26 cellular contexts compared by ENCODE assay signal in genomic region chr10:4617626-4618025, GRCh38.
"Had no signal": no experiment of that assay in that cellular context is flagged by ENCODE, and none has a peak within 500 bp of the region (broad histone marks: within the 10 kb centered on the region; RNA-seq: fewer than 3 reads in every experiment).

No MANE protein-coding gene starts in this region.

- H3K27ac ChIP-seq: breast epithelium, colonic mucosa, Peyer's patch, SJSA1 had no signal

- H3K4me3 ChIP-seq: breast epithelium, colonic mucosa, Peyer's patch, SJSA1 had no signal

- DNase-seq: activated CD4-positive, alpha-beta T cell treated with anti-CD3 and anti-CD28 coated beads for 48 hours; activated CD4-positive, alpha-beta T cell treated with anti-CD3 and anti-CD28 coated beads, Interleukin-2, amount 50 U/mL, for 4 hours; activated CD4-positive, CD25-positive, alpha-beta regulatory T cell treated with anti-CD3 and anti-CD28 coated beads, Interleukin-2, amount 50 U/mL, for 72 hours; activated CD8-positive, alpha-beta memory T cell treated with anti-CD3 and anti-CD28 coated beads, Interleukin-2, amount 50 U/mL, for 48 hours; activated CD8-positive, alpha-beta T cell treated with anti-CD3 and anti-CD28 coated beads, Interleukin-2, amount 10 ng/mL, durations not matched to agents 7 days and 5 days; activated effector memory CD4-positive, alpha-beta T cell treated with Interleukin-2 at 50 U/mL for 16 hours; activated naive CD4-positive, alpha-beta T cell; activated T-cell treated with anti-CD3 and anti-CD28 coated beads, Interleukin-2, amount 50 U/mL, for 1 hour; aorta; caudate nucleus; colonic mucosa; NCI-H1092; NCI-H1417 treated with DMSO at 0.1 percent for 48 hours; NCI-H1694; NCI-H2029; NCI-H345; NCI-H510A; NCI-H526 treated with DMSO at 0.1 percent for 48 hours; NCI-H82; Peyer's patch; SHP77; SW 1271 had no signal

- H3K4me1 ChIP-seq: breast epithelium, colonic mucosa, Peyer's patch, SJSA1 had no signal

- H3K27me3 ChIP-seq: breast epithelium, colonic mucosa, Peyer's patch, SJSA1 had no signal

- H3K9me3 ChIP-seq: colonic mucosa, SJSA1 had no signal

- H3K36me3 ChIP-seq: breast epithelium, colonic mucosa, Peyer's patch, SJSA1 had no signal

- ATAC-seq: activated CD8-positive, alpha-beta T cell treated with anti-CD3 and anti-CD28 coated beads, Interleukin-2, amount 10 ng/mL, durations not matched to agents 7 days and 5 days; SK-N-SH treated with all-trans-retinoic acid at 6 μM for 48 hours; WTC11 had no signal
